Comparison of ENCODE assay signal across 11 cellular contexts in genomic region chr10:50291261-50291850, GRCh38. TPM values are rescaled to one million over a fixed set of nuclear protein-coding genes. Genes with fewer than 3 reads are reported as not detected.
A peak's percentile ranks its signal among the peaks of the same experiment; 100 is the strongest.
DNase-seq lines count a peak whose midpoint lies in the region; ATAC-seq and TF ChIP-seq lines count a peak whose summit lies in the region.
"Had no signal": no experiment of that assay in that cellular context is flagged by ENCODE, and none has a peak within 500 bp of the region (broad histone marks: within the 10 kb centered on the region; RNA-seq: fewer than 3 reads in every experiment).

No MANE protein-coding gene starts in this region.

- H3K27ac ChIP-seq in cardiac muscle cell (no peak overlapping the region), right atrium auricular region (no peak overlapping the region), adrenal gland (no peak overlapping the region), hepatocyte (no peak overlapping the region), upper lobe of right lung (no peak overlapping the region)

- H3K36me3 ChIP-seq in cardiac muscle cell: no peaks in the 10 kb centered on the region
- H3K36me3 ChIP-seq in right atrium auricular region: no peaks in the 10 kb centered on the region
- H3K36me3 ChIP-seq in adrenal gland (replicated peaks in 1 of 2): no peaks in the 10 kb centered on the region
- no peaks in the 10 kb centered on the region for H3K36me3 ChIP-seq in hepatocyte (replicated peaks; ENCODE audit: insufficient read depth, low read depth)
- H3K36me3 ChIP-seq in upper lobe of right lung: no peaks in the 10 kb centered on the region

- 25 to 54% (median 32%) methylated on average over 1 of the region's 1 CpG for WGBS in adrenal gland, 4 donors
- WGBS in hepatocyte (ENCODE audit: low lambda C conversion rate, missing lambda C conversion rate): 72% methylated on average over 1 of the region's 1 CpG

- H3K27me3 ChIP-seq in cardiac muscle cell (no peaks in the 10 kb centered on the region), right atrium auricular region (no peaks in the 10 kb centered on the region), adrenal gland (no peaks in the 10 kb centered on the region), hepatocyte (no peaks in the 10 kb centered on the region), upper lobe of right lung (no peaks in the 10 kb centered on the region)

- no peak for TF ChIP-seq POLR2A in adrenal gland (IDR thresholded peaks at IDR 0.05)

- no peaks in the 10 kb centered on the region for H3K9me2 ChIP-seq in hepatocyte (replicated peaks; ENCODE audit: insufficient read depth)

- no peak overlapping the region for H2AFZ ChIP-seq in hepatocyte

- H3K9me3 ChIP-seq in cardiac muscle cell (ENCODE audit: low read depth) (no peaks in the 10 kb centered on the region), right atrium auricular region (no peaks in the 10 kb centered on the region), adrenal gland (replicated peaks in 1 of 3) (no peaks in the 10 kb centered on the region), hepatocyte (ENCODE audit: low read depth) (no peaks in the 10 kb centered on the region), upper lobe of right lung (no peaks in the 10 kb centered on the region)

- DNase-seq in cardiac muscle cell (ENCODE audit: low read depth in 1 of 2, low spot score in 1 of 2) (peak in 1 of 2 donors; percentile 40), right atrium auricular region (ENCODE audit: low spot score) (no peak), adrenal gland (no peak), hepatocyte (ENCODE audit: low spot score) (no peak), upper lobe of right lung (no peak)
- DNase-seq in stimulated activated CD4-positive, alpha-beta T cell treated with anti-CD3 and anti-CD28 coated beads, Interleukin-2, amount 100 ng/mL, for 24 hours: no peak
- DNase-seq: C1 segment of cervical spinal cord; hypothalamus; stimulated activated naive CD4-positive, alpha-beta T cell treated with Interleukin-2 at 50 U/mL for 16 hours had no signal

- H3K79me2 ChIP-seq in hepatocyte: no peaks in the 10 kb centered on the region

- TF ChIP-seq CTCF in cardiac muscle cell (IDR thresholded peaks at IDR 0.05; ENCODE audit: low read depth, low read length) (peak; percentile 55), right atrium auricular region (IDR thresholded peaks at IDR 0.05) (peak in 1 of 2 donors; percentile 65), adrenal gland (IDR thresholded peaks at IDR 0.05) (peak in 5 of 6 experiments; percentile 26 to 64 (median 53)), hepatocyte (IDR thresholded peaks at IDR 0.05; ENCODE audit: poor library complexity) (peak; percentile 7), upper lobe of right lung (IDR thresholded peaks at IDR 0.05) (peak; percentile 24)

- no peak overlapping the region for H3K4me3 ChIP-seq in cardiac muscle cell
- no peak overlapping the region for H3K4me3 ChIP-seq in right atrium auricular region
- no peak overlapping the region for H3K4me3 ChIP-seq in adrenal gland
- no peak overlapping the region for H3K4me3 ChIP-seq in hepatocyte
- no peak overlapping the region for H3K4me3 ChIP-seq in upper lobe of right lung

- intact Hi-C loops in adrenal gland (cut with DNase I): loop anchor here in 1 of 2 donors (10.0 kb wide), 1 partner anchor 363 kb away; no protein-coding TSS in a partner anchor
- intact Hi-C loops in upper lobe of right lung (cut with DNase I): no loop called here

- no peaks in the 10 kb centered on the region for H3K4me1 ChIP-seq in cardiac muscle cell (ENCODE audit: low read depth)
- H3K4me1 ChIP-seq in right atrium auricular region: peaks cover 0 to 7% of the 10 kb centered on the region in 2 donors
- H3K4me1 ChIP-seq in adrenal gland (replicated peaks in 1 of 2): peaks cover 0 to 6% of the 10 kb centered on the region in 2 donors
- no peaks in the 10 kb centered on the region for H3K4me1 ChIP-seq in hepatocyte (ENCODE audit: insufficient read depth)
- peaks cover 6% of the 10 kb centered on the region for H3K4me1 ChIP-seq in upper lobe of right lung

- H4K20me1 ChIP-seq in hepatocyte (ENCODE audit: insufficient read depth, poor library complexity, severe bottlenecking): no peaks in the 10 kb centered on the region

- no peak overlapping the region for H3K4me2 ChIP-seq in hepatocyte

- no peak for ATAC-seq in upper lobe of right lung
- no peak for ATAC-seq in GM18519 (IDR thresholded peaks at IDR 0.05; ENCODE audit: low FRiP score, unreplicated experiment)
- no peak for ATAC-seq in HG03108 (IDR thresholded peaks at IDR 0.05; ENCODE audit: unreplicated experiment)

RNA-seq across cellular contexts. Expression of gene ASAH2, which starts 40.0 kb away (rescaled TPM):
- total RNA-seq in cardiac muscle cell (0.15 and 5.4 TPM in 2 replicates), right atrium auricular region (1 to 10 TPM; 1.8 to 2.2 TPM), adrenal gland (1 to 10 TPM in 4 of 8 donors, under 1 TPM in 4; 0.30 to 7.1 (median 2.5) TPM), hepatocyte (7.9 and 9.7 TPM in 2 replicates), upper lobe of right lung (1.5 TPM)
- polyA plus RNA-seq in cardiac muscle cell (0.12 and 1.2 TPM in 2 replicates), adrenal gland (1 to 10 TPM in 1 of 3 donors, under 1 TPM in 2; 0.13 to 8.7 (median 0.32) TPM), hepatocyte (3.5 and 3.8 TPM in 2 replicates)
